In genomic region chr11:131898872-131899400, GRCh38 we compare ENCODE assay signal across 15 cellular contexts.
DNase-seq lines count a peak whose midpoint lies in the region; ATAC-seq and TF ChIP-seq lines count a peak whose summit lies in the region.
"Had no signal": no experiment of that assay in that cellular context is flagged by ENCODE, and none has a peak within 500 bp of the region (broad histone marks: within the 10 kb centered on the region; RNA-seq: fewer than 3 reads in every experiment).

No MANE protein-coding gene starts in this region.

- H3K79me2 ChIP-seq in ACC112 (ENCODE audit: control insufficient read depth, insufficient read depth, low read length, unreplicated experiment): no peaks in the 10 kb centered on the region

- H3K9me3 Mint-ChIP-seq in chondrocyte (ENCODE audit: low read depth) (no peaks in the 10 kb centered on the region), osteocyte (ENCODE audit: unreplicated experiment) (no peaks in the 10 kb centered on the region)

- peak overlapping the region; percentile 29; the same call in 1 of the 2 replicates for H3K27ac ChIP-seq in ACC112 (ENCODE audit: low read depth, low read length)
- H3K27ac ChIP-seq in aorta (ENCODE audit: low read depth in 1 of 2, low read length in 2 of 2): no peak overlapping the region
- H3K27ac ChIP-seq: A549, BLaER1 had no signal

- no peaks in the 10 kb centered on the region for H3K27me3 Mint-ChIP-seq in chondrocyte (ENCODE audit: low read depth)
- H3K27me3 Mint-ChIP-seq in osteocyte (ENCODE audit: unreplicated experiment): no peaks in the 10 kb centered on the region
- H3K27me3 Mint-ChIP-seq: CD8-positive, alpha-beta memory T cell had no signal

- intact Hi-C loops in aorta (cut with DNase I): no loop called here

- H3K4me3 Mint-ChIP-seq in chondrocyte (ENCODE audit: unreplicated experiment) (no peak overlapping the region), osteocyte (ENCODE audit: unreplicated experiment) (no peak overlapping the region)
- H3K4me3 Mint-ChIP-seq: CD8-positive, alpha-beta memory T cell had no signal

- H3K27ac Mint-ChIP-seq in chondrocyte (ENCODE audit: unreplicated experiment) (peak overlapping the region; percentile 85), osteocyte (ENCODE audit: unreplicated experiment) (peak overlapping the region; percentile 66)
- H3K27ac Mint-ChIP-seq: CD8-positive, alpha-beta memory T cell had no signal

- no peaks in the 10 kb centered on the region for H3K36me3 Mint-ChIP-seq in chondrocyte (ENCODE audit: low read depth)
- H3K36me3 Mint-ChIP-seq in osteocyte (ENCODE audit: unreplicated experiment): no peaks in the 10 kb centered on the region
- H3K36me3 Mint-ChIP-seq: CD8-positive, alpha-beta memory T cell had no signal

- H3K4me1 Mint-ChIP-seq in chondrocyte (ENCODE audit: low read depth): peaks cover 55% of the 10 kb centered on the region
- peaks cover 38% of the 10 kb centered on the region for H3K4me1 Mint-ChIP-seq in osteocyte (ENCODE audit: unreplicated experiment)
- H3K4me1 Mint-ChIP-seq: CD8-positive, alpha-beta memory T cell had no signal

- TF ChIP-seq CTCF in chondrocyte (IDR thresholded peaks at IDR 0.05) (no peak), osteocyte (IDR thresholded peaks at IDR 0.05) (no peak), foreskin fibroblast (IDR thresholded peaks at IDR 0.05; ENCODE audit: low read depth, low read length) (no peak)

- ATAC-seq in aorta (ENCODE audit: low FRiP score) (peak; percentile 28), HG02938 (IDR thresholded peaks at IDR 0.05; ENCODE audit: unreplicated experiment) (no peak)
- ATAC-seq: A549 had no signal

- DNase-seq in chondrocyte (ENCODE audit: low spot score) (no peak), osteocyte (ENCODE audit: extremely low spot score, unreplicated experiment) (no peak), aorta (no peak), NCI-H146 treated with DMSO at 0.1 percent for 48 hours (lab: John Stamatoyannopoulos, UW; ENCODE audit: unreplicated experiment) (no peak), foreskin fibroblast (no peak)
- DNase-seq: AML-193; Caco-2; CD8-positive, alpha-beta memory T cell; DND-41; GDM1 had no signal

- WGBS in aorta, 2 donors: 56 to 68% methylated on average over 8 of the region's 8 CpGs

- no peak overlapping the region for H3K4me3 ChIP-seq in ACC112 (ENCODE audit: low read depth, low read length)
- no peak overlapping the region for H3K4me3 ChIP-seq in aorta (ENCODE audit: low read length in 2 of 2)
- no peak overlapping the region for H3K4me3 ChIP-seq in foreskin fibroblast (ENCODE audit: low read depth in 1 of 2, low read length in 2 of 2)
- H3K4me3 ChIP-seq: A549, BLaER1, HAP-1 had no signal

- H3K36me3 ChIP-seq in ACC112 (ENCODE audit: insufficient read depth, low read length): no peaks in the 10 kb centered on the region
- no peaks in the 10 kb centered on the region for H3K36me3 ChIP-seq in aorta (ENCODE audit: control insufficient read depth in 1 of 2, insufficient read depth in 2 of 2, low read length in 1 of 2)
- H3K36me3 ChIP-seq: BLaER1, HAP-1 had no signal

- H3K27me3 ChIP-seq in ACC112 (ENCODE audit: insufficient read depth, low read length) (no peaks in the 10 kb centered on the region), aorta (ENCODE audit: control insufficient read depth in 1 of 2, insufficient read depth in 2 of 2, low read length in 1 of 2) (no peaks in the 10 kb centered on the region)
- H3K27me3 ChIP-seq: BLaER1 had no signal

- H3K9me3 ChIP-seq in aorta (ENCODE audit: control insufficient read depth, low read length): no peaks in the 10 kb centered on the region
- H3K9me3 ChIP-seq: A549, BLaER1, Caco-2, HAP-1 had no signal

- H3K4me1 ChIP-seq in ACC112 (ENCODE audit: control insufficient read depth, insufficient read depth, low read length, unreplicated experiment) (peaks cover 22% of the 10 kb centered on the region), aorta (ENCODE audit: control insufficient read depth in 1 of 2, insufficient read depth in 2 of 2, low read length in 2 of 2) (no peaks in the 10 kb centered on the region)
- H3K4me1 ChIP-seq: A549, Caco-2, HAP-1 had no signal

- H2AFZ ChIP-seq in ACC112 (ENCODE audit: low read length, unreplicated experiment): no peak overlapping the region
